8 cellular contexts compared by ENCODE assay signal in genomic region chr5:5497132-5497748, GRCh38.
A peak's percentile ranks its signal among the peaks of the same experiment; 100 is the strongest.
DNase-seq lines count a peak whose midpoint lies in the region; ATAC-seq and TF ChIP-seq lines count a peak whose summit lies in the region.

No MANE protein-coding gene starts in this region.

- peaks cover 24% of the 10 kb centered on the region for H3K27me3 Mint-ChIP-seq in neural crest cell (ENCODE audit: low read depth)

- peaks cover 33% of the 10 kb centered on the region for H3K4me1 Mint-ChIP-seq in neural crest cell

- H3K4me3 Mint-ChIP-seq in neural crest cell = peak overlapping the region; percentile 48

- ATAC-seq in GM21786 (IDR thresholded peaks at IDR 0.05; ENCODE audit: unreplicated experiment) = peak; percentile 35
- no peak for ATAC-seq in HG03095 (IDR thresholded peaks at IDR 0.05; ENCODE audit: unreplicated experiment)

- no peak overlapping the region for H3K27ac Mint-ChIP-seq in neural crest cell (ENCODE audit: unreplicated experiment)

- DNase-seq in EH (ENCODE audit: low read depth) (peak; percentile 52), NCI-H128 (lab: John Stamatoyannopoulos, UW; ENCODE audit: unreplicated experiment) (peak; percentile 71), T follicular helper cell (ENCODE audit: low read depth) (peak; percentile 4), fibroblast of gingiva (ENCODE audit: low read depth) (peak; percentile 59), neural crest cell (ENCODE audit: low read depth, low spot score) (peak; percentile 33)
- DNase-seq in stimulated activated naive CD4-positive, alpha-beta T cell treated with Interleukin-2 at 50 U/mL for 16 hours (lab: John Stamatoyannopoulos, UW) = no peak

- no peaks in the 10 kb centered on the region for H3K9me3 Mint-ChIP-seq in neural crest cell

- peak; percentile 72 for TF ChIP-seq CTCF in neural crest cell (conservative IDR thresholded peaks at IDR 0.05)

- no peaks in the 10 kb centered on the region for H3K36me3 Mint-ChIP-seq in neural crest cell (ENCODE audit: low read depth)
